Comparison of ENCODE assay signal across 18 cellular contexts in genomic region chr1:46424730-46425129, GRCh38.
"Had no signal": no experiment of that assay in that cellular context is flagged by ENCODE, and none has a peak within 500 bp of the region (broad histone marks: within the 10 kb centered on the region; RNA-seq: fewer than 3 reads in every experiment).

No MANE protein-coding gene starts in this region.

- H3K27me3 ChIP-seq: thyroid gland, uterus had no signal

- H3K4me3 Mint-ChIP-seq: naive thymus-derived CD4-positive, alpha-beta T cell; nephron progenitor cell; type B pancreatic cell had no signal

- H3K9me3 Mint-ChIP-seq: naive thymus-derived CD4-positive, alpha-beta T cell; nephron progenitor cell; type B pancreatic cell had no signal

- DNase-seq: cortex of kidney; dorsolateral prefrontal cortex; esophagus squamous epithelium; foreskin fibroblast; glutamatergic neuron; islet precursor cell; mammary epithelial cell; naive thymus-derived CD4-positive, alpha-beta T cell; nephron progenitor cell; sigmoid colon; stimulated activated CD4-positive, alpha-beta T cell treated with anti-CD3 and anti-CD28 coated beads, Interleukin-2, amount 100 ng/mL, for 24 hours; stimulated activated naive CD8-positive, alpha-beta T cell treated with anti-CD3 and anti-CD28 coated beads, Interleukin-15, Interleukin-2, amounts not matched to agents 100 U/mL and 50 U/mL, for 24 hours; thyroid gland; uterus had no signal

- H3K36me3 ChIP-seq: esophagus squamous epithelium, gastroesophageal sphincter, sigmoid colon, suprapubic skin, thyroid gland, uterus had no signal

- H3K27ac Mint-ChIP-seq: naive thymus-derived CD4-positive, alpha-beta T cell; nephron progenitor cell; type B pancreatic cell had no signal

- H3K4me1 Mint-ChIP-seq: nephron progenitor cell had no signal

- H3K9me3 ChIP-seq: esophagus squamous epithelium, gastroesophageal sphincter, sigmoid colon, suprapubic skin, thyroid gland, uterus had no signal

- H3K4me3 ChIP-seq: dorsolateral prefrontal cortex, esophagus squamous epithelium, gastroesophageal sphincter, sigmoid colon, suprapubic skin, thyroid gland, uterus had no signal

- ATAC-seq: gastroesophageal sphincter; left lobe of liver; stimulated activated naive CD8-positive, alpha-beta T cell treated with anti-CD3 and anti-CD28 coated beads, Interleukin-15, Interleukin-2, amounts not matched to agents 100 U/mL and 50 U/mL, for 24 hours had no signal

- H3K4me1 ChIP-seq: esophagus squamous epithelium, gastroesophageal sphincter, sigmoid colon, suprapubic skin, thyroid gland, uterus had no signal

- H3K36me3 Mint-ChIP-seq: naive thymus-derived CD4-positive, alpha-beta T cell; type B pancreatic cell had no signal

- H3K27ac ChIP-seq: dorsolateral prefrontal cortex, esophagus squamous epithelium, gastroesophageal sphincter, sigmoid colon, suprapubic skin, thyroid gland, uterus had no signal
